In the genomic region with DNA sequence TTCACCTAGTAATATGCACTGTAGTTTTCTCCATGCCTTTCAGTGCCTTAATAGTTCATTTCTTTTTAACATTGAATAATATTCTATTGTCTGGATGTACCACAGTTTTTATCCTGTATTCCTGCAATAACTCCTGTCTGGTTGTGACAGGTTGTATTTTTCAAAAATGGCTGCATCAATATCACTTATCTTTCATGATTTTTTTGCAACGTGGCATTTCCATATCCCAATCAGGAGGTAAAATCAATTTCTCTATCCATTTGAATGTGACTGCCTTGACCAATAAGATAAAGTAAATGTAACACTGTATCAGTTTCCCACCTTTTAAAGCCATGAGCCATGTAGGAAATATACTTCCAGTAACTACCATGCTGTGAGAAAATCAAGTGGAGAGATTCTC, we compare ENCODE assay signal across 3 cellular contexts.
TF ChIP-seq lines count a peak whose summit lies in the region.

No MANE protein-coding gene starts in this region.

TF ChIP-seq in HepG2, 621 proteins besides CTCF, POLR2A, EP300 and RAD21:
- TF ChIP-seq ZNF598 (CRISPR knock-in tag; IDR thresholded peaks at IDR 0.05; ENCODE audit: borderline replicate concordance) (no peak), NFYC (CRISPR knock-in tag; IDR thresholded peaks at IDR 0.05) (no peak), MAFK (conservative IDR thresholded peaks at IDR 0.05 in 1 of 2, IDR thresholded peaks at IDR 0.05 in 1 of 2; ENCODE audit: low read length in 2 of 2) (peak; percentile 21 to 60; a peak in 2 of 4 replicates), NFKB2 (CRISPR knock-in tag; IDR thresholded peaks at IDR 0.05; ENCODE audit: borderline replicate concordance) (no peak), U2AF1 (optimal IDR thresholded peaks at IDR 0.05; ENCODE audit: low read depth, low read length) (no peak), MAFF (IDR thresholded peaks at IDR 0.05; ENCODE audit: low read depth, low read length) (peak; percentile 54)

TF ChIP-seq in A549, 52 proteins besides CTCF, POLR2A, EP300 and RAD21:
- TF ChIP-seq KDM1A (IDR thresholded peaks at IDR 0.05; ENCODE audit: low read depth): no peak
- no peak for TF ChIP-seq CEBPB (IDR thresholded peaks at IDR 0.05)
- peak; percentile 30 for TF ChIP-seq MAFK (IDR thresholded peaks at IDR 0.05; ENCODE audit: partially characterized antibody)
- TF ChIP-seq KDM5A (IDR thresholded peaks at IDR 0.05): no peak
- no peak for TF ChIP-seq CBX2 (IDR thresholded peaks at IDR 0.05; ENCODE audit: borderline replicate concordance, low read depth)
- no peak for TF ChIP-seq MAX (IDR thresholded peaks at IDR 0.05)
- no peak for TF ChIP-seq TP53 (CRISPR knock-in tag; IDR thresholded peaks at IDR 0.05)
- TF ChIP-seq, protein P1, sequence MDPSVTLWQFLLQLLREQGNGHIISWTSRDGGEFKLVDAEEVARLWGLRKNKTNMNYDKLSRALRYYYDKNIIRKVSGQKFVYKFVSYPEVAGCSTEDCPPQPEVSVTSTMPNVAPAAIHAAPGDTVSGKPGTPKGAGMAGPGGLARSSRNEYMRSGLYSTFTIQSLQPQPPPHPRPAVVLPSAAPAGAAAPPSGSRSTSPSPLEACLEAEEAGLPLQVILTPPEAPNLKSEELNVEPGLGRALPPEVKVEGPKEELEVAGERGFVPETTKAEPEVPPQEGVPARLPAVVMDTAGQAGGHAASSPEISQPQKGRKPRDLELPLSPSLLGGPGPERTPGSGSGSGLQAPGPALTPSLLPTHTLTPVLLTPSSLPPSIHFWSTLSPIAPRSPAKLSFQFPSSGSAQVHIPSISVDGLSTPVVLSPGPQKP (IDR thresholded peaks at IDR 0.05; ENCODE audit: low read depth, low read length): no peak

TF ChIP-seq in GM12891, 5 proteins besides CTCF, POLR2A, EP300 and RAD21:
- TF ChIP-seq PAX5 (IDR thresholded peaks at IDR 0.05; ENCODE audit: insufficient read depth, low read length, severe bottlenecking) (no peak), TAF1 (IDR thresholded peaks at IDR 0.05; ENCODE audit: low read depth, low read length) (no peak), SPI1 (IDR thresholded peaks at IDR 0.05; ENCODE audit: low read depth, low read length) (no peak), POU2F2 (IDR thresholded peaks at IDR 0.05; ENCODE audit: low read depth, low read length) (no peak), POLR2AphosphoS5 (IDR thresholded peaks at IDR 0.05; ENCODE audit: low read depth, low read length) (no peak)
